ENCODE assay signal across 1 cellular context in genomic region chr12:9184276-9184675, GRCh38.
TF ChIP-seq lines count a peak whose summit lies in the region.

No MANE protein-coding gene starts in this region.

TF ChIP-seq in GM23338, 12 proteins besides CTCF, POLR2A, EP300 and RAD21 (continued from another document):
- TF ChIP-seq, protein P1, sequence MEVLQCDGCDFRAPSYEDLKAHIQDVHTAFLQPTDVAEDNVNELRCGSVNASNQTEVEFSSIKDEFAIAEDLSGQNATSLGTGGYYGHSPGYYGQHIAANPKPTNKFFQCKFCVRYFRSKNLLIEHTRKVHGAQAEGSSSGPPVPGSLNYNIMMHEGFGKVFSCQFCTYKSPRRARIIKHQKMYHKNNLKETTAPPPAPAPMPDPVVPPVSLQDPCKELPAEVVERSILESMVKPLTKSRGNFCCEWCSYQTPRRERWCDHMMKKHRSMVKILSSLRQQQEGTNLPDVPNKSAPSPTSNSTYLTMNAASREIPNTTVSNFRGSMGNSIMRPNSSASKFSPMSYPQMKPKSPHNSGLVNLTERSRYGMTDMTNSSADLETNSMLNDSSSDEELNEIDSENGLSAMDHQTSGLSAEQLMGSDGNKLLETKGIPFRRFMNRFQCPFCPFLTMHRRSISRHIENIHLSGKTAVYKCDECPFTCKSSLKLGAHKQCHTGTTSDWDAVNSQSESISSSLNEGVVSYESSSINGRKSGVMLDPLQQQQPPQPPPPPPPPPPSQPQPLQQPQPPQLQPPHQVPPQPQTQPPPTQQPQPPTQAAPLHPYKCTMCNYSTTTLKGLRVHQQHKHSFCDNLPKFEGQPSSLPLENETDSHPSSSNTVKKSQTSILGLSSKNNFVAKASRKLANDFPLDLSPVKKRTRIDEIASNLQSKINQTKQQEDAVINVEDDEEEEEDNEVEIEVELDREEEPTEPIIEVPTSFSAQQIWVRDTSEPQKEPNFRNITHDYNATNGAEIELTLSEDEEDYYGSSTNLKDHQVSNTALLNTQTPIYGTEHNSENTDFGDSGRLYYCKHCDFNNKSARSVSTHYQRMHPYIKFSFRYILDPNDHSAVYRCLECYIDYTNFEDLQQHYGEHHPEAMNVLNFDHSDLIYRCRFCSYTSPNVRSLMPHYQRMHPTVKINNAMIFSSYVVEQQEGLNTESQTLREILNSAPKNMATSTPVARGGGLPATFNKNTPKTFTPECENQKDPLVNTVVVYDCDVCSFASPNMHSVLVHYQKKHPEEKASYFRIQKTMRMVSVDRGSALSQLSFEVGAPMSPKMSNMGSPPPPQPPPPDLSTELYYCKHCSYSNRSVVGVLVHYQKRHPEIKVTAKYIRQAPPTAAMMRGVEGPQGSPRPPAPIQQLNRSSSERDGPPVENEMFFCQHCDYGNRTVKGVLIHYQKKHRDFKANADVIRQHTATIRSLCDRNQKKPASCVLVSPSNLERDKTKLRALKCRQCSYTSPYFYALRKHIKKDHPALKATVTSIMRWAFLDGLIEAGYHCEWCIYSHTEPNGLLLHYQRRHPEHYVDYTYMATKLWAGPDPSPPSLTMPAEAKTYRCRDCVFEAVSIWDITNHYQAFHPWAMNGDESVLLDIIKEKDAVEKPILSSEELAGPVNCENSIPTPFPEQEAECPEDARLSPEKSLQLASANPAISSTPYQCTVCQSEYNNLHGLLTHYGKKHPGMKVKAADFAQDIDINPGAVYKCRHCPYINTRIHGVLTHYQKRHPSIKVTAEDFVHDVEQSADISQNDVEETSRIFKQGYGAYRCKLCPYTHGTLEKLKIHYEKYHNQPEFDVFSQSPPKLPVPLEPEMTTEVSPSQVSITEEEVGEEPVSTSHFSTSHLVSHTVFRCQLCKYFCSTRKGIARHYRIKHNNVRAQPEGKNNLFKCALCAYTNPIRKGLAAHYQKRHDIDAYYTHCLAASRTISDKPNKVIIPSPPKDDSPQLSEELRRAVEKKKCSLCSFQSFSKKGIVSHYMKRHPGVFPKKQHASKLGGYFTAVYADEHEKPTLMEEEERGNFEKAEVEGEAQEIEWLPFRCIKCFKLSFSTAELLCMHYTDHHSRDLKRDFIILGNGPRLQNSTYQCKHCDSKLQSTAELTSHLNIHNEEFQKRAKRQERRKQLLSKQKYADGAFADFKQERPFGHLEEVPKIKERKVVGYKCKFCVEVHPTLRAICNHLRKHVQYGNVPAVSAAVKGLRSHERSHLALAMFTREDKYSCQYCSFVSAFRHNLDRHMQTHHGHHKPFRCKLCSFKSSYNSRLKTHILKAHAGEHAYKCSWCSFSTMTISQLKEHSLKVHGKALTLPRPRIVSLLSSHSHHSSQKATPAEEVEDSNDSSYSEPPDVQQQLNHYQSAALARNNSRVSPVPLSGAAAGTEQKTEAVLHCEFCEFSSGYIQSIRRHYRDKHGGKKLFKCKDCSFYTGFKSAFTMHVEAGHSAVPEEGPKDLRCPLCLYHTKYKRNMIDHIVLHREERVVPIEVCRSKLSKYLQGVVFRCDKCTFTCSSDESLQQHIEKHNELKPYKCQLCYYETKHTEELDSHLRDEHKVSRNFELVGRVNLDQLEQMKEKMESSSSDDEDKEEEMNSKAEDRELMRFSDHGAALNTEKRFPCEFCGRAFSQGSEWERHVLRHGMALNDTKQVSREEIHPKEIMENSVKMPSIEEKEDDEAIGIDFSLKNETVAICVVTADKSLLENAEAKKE (CRISPR knock-in tag; IDR thresholded peaks at IDR 0.05): no peak
- TF ChIP-seq POLR2AphosphoS5 (IDR thresholded peaks at IDR 0.05; ENCODE audit: low read depth) (no peak), EZH2phosphoT487 (IDR thresholded peaks at IDR 0.05; ENCODE audit: unreplicated experiment) (no peak)
TF ChIP-seq in GM23338: peak in this region for 0.
